ENCODE assay signal across 1 cellular context in the genomic region with DNA sequence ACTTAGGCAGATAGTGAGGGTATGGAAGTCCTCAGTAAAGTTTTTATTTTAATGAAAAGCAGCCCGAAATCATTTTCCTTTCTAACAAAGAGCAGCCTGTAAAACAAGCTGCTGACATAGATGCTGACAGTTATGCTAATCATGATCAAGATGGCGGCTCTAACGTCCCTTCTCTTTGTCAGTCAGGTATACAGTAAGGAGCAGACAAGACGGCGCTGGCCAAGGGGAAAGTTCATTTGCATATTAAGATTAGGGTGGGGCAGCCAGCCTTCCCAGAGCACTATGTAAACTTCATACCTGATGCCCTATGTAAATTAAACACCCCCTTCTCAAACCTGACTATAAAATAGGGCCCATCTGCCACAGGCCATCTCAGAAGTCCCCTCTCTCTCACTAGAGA.
TF ChIP-seq lines count a peak whose summit lies in the region.

No MANE protein-coding gene starts in this region.

TF ChIP-seq in H1, 55 proteins besides CTCF, POLR2A, EP300 and RAD21 (continued from another document):
- TF ChIP-seq NRF1 (IDR thresholded peaks at IDR 0.05; ENCODE audit: low read depth, low read length): no peak
TF ChIP-seq in H1: peak in this region for 1.
